Comparison of ENCODE assay signal across 12 cellular contexts in the genomic region with DNA sequence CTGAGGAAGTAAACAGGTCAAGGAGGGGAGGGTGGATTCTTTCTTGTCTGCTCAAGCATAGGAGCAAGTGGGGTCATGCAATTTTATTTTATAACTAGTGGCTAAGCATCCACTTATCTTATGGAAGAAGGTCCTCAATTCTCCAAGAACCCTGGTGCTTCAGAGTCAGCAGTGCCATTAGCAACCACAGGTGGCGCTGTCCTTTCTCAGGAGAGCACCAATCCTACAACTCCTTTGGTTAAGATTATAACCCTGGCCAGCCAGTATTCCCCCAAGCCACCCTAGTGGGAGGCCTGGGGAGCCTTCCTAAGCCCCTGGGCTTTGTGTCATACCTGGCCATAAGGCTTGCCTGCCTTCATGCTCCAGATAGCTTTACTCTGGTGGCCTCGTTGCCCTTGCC.
DNase-seq lines count a peak whose midpoint lies in the region; ATAC-seq and TF ChIP-seq lines count a peak whose summit lies in the region.
"Had no signal": no experiment of that assay in that cellular context is flagged by ENCODE, and none has a peak within 500 bp of the region (broad histone marks: within the 10 kb centered on the region; RNA-seq: fewer than 3 reads in every experiment).

No MANE protein-coding gene starts in this region.

- POLR2A ChIA-PET in A673 (lab: Charles Lee; ENCODE audit: low non-redundant PET) (interaction anchor here (0.7 kb wide), 1 partner anchor 1924 kb away, joined by 3 read pairs; no protein-coding TSS in a partner anchor), PC-3 (lab: Charles Lee; ENCODE audit: unreplicated experiment) (no interaction called here)

- intact Hi-C loops in A673 (cut with micrococcal nuclease; ENCODE audit: unreplicated experiment): loop anchor here (10.0 kb wide), 1 partner anchor 483 kb away; no protein-coding TSS in a partner anchor
- intact Hi-C loops in PC-3 (cut with micrococcal nuclease): loop anchor here (10.0 kb wide), 1 partner anchor 483 kb away; no protein-coding TSS in a partner anchor

- peaks cover 0 to 5% (median 0%) of the 10 kb centered on the region in 3 donors for H3K27me3 Mint-ChIP-seq in immature natural killer cell (ENCODE audit: low read depth in 3 of 3)

- no peak overlapping the region for H2AFZ ChIP-seq in PC-3 (ENCODE audit: low read length)

- H3K9me3 ChIP-seq in A673 (ENCODE audit: low read depth, low read length, poor library complexity, severe bottlenecking): no peaks in the 10 kb centered on the region
- H3K9me3 ChIP-seq in PC-3 (ENCODE audit: low read length): no peaks in the 10 kb centered on the region

- DNase-seq in A673 (ENCODE audit: low spot score): no peak
- no peak for DNase-seq in PC-3
- DNase-seq in foreskin fibroblast: no peak
- DNase-seq in immature natural killer cell: no peak
- DNase-seq in SKM-1 (lab: John Stamatoyannopoulos, UW; ENCODE audit: unreplicated experiment): no peak
- DNase-seq in activated CD8-positive, alpha-beta memory T cell treated with anti-CD3 and anti-CD28 coated beads for 24 hours: no peak
- no peak for DNase-seq in activated gamma-delta T cell (lab: John Stamatoyannopoulos, UW)
- DNase-seq: AML-193, NCI-H2081, trophoblast cell had no signal

- peaks cover 63% of the 10 kb centered on the region for H3K4me1 ChIP-seq in A673 (ENCODE audit: insufficient read depth, low read length, poor library complexity, severe bottlenecking)
- no peaks in the 10 kb centered on the region for H3K4me1 ChIP-seq in PC-3 (ENCODE audit: insufficient read depth, low read length)

- CTCF ChIA-PET in A673 (lab: Charles Lee) (no interaction called here), PC-3 (lab: Charles Lee) (no interaction called here)

- no peak overlapping the region for H3K4me2 ChIP-seq in PC-3 (ENCODE audit: low read length)

- H3K36me3 ChIP-seq in A673 (ENCODE audit: insufficient read depth, low read length, poor library complexity, severe bottlenecking) (peaks cover 8% of the 10 kb centered on the region), PC-3 (ENCODE audit: low read depth, low read length) (no peaks in the 10 kb centered on the region)

- H3K4me3 ChIP-seq in A673 (ENCODE audit: low read depth, low read length, poor library complexity, severe bottlenecking) (no peak overlapping the region), PC-3 (ENCODE audit: low read length) (no peak overlapping the region), foreskin fibroblast (ENCODE audit: low read depth in 1 of 2, low read length in 2 of 2) (no peak overlapping the region)

- H3K27me3 ChIP-seq in A673 (replicated peaks; ENCODE audit: insufficient read depth, low read depth, low read length, poor library complexity): no peaks in the 10 kb centered on the region
- peaks cover 52% of the 10 kb centered on the region for H3K27me3 ChIP-seq in PC-3 (ENCODE audit: low read length)

- H3K36me3 Mint-ChIP-seq in immature natural killer cell: no peaks in the 10 kb centered on the region

- no peak overlapping the region for H3K27ac Mint-ChIP-seq in immature natural killer cell
- H3K27ac Mint-ChIP-seq: activated T-helper 2 cell treated with anti-CD3 and anti-CD28 coated beads, Interferon-gamma antibody, Interleukin-2, Interleukin-4, amounts not matched to agents 10 μg/mL and 5 μg/mL and 100 μg/mL, durations not matched to agents 14 hours and 24 hours and 36 hours had no signal

- no peak overlapping the region for H3K9ac ChIP-seq in PC-3 (ENCODE audit: low read length)

- TF ChIP-seq CTCF in A673 (conservative IDR thresholded peaks at IDR 0.05; ENCODE audit: low read depth, low read length) (peak; percentile 58), GM12872 (IDR thresholded peaks at IDR 0.05; ENCODE audit: insufficient read depth, low read depth, low read length) (peak; percentile 55), PC-3 (conservative IDR thresholded peaks at IDR 0.05; ENCODE audit: low read depth, low read length) (peak; percentile 44; the same call in 1 of the 2 replicates), foreskin fibroblast (IDR thresholded peaks at IDR 0.05; ENCODE audit: low read depth, low read length) (peak; percentile 15)

- H3K4me1 Mint-ChIP-seq in immature natural killer cell: no peaks in the 10 kb centered on the region

- no peaks in the 10 kb centered on the region for H3K79me2 ChIP-seq in PC-3 (ENCODE audit: low read length)

- no peaks in the 10 kb centered on the region for H3F3A ChIP-seq in PC-3 (ENCODE audit: low read length, unreplicated experiment)

- no peaks in the 10 kb centered on the region for H4K20me1 ChIP-seq in PC-3 (ENCODE audit: low read length)

- H3K9me2 ChIP-seq in PC-3 (replicated peaks; ENCODE audit: low read length): no peaks in the 10 kb centered on the region

- no peaks in the 10 kb centered on the region for H3K9me3 Mint-ChIP-seq in immature natural killer cell
- H3K9me3 Mint-ChIP-seq: activated T-helper 2 cell treated with anti-CD3 and anti-CD28 coated beads, Interferon-gamma antibody, Interleukin-2, Interleukin-4, amounts not matched to agents 10 μg/mL and 5 μg/mL and 100 μg/mL, durations not matched to agents 14 hours and 24 hours and 36 hours had no signal

- BruUV-seq in A673 (replicated peaks; lab: Mats Ljungman, UMichigan) (no TSS peak), PC-3 (replicated peaks; lab: Mats Ljungman, UMichigan) (no TSS peak)

- no peak overlapping the region for H3K4me3 Mint-ChIP-seq in immature natural killer cell

- ATAC-seq in PC-3: no peak

- no peak overlapping the region for H3K27ac ChIP-seq in A673 (ENCODE audit: low read depth, low read length, poor library complexity, severe bottlenecking)
- H3K27ac ChIP-seq in PC-3 (ENCODE audit: low read length): no peak overlapping the region
